ENCODE assay signal across 1 cellular context in genomic region chr11:2992234-2992999, GRCh38.
A peak's percentile ranks its signal among the peaks of the same experiment; 100 is the strongest.
TF ChIP-seq lines count a peak whose summit lies in the region.

A gene with protein sequence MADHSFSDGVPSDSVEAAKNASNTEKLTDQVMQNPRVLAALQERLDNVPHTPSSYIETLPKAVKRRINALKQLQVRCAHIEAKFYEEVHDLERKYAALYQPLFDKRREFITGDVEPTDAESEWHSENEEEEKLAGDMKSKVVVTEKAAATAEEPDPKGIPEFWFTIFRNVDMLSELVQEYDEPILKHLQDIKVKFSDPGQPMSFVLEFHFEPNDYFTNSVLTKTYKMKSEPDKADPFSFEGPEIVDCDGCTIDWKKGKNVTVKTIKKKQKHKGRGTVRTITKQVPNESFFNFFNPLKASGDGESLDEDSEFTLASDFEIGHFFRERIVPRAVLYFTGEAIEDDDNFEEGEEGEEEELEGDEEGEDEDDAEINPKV (minus strand): TSS chr11:2992329. CDS start chr11:2979220, 13,109 bp downstream.

TF ChIP-seq in K562, 482 proteins besides CTCF, POLR2A, EP300 and RAD21 (continued from another document and continues in another):
- TF ChIP-seq, protein P1, sequence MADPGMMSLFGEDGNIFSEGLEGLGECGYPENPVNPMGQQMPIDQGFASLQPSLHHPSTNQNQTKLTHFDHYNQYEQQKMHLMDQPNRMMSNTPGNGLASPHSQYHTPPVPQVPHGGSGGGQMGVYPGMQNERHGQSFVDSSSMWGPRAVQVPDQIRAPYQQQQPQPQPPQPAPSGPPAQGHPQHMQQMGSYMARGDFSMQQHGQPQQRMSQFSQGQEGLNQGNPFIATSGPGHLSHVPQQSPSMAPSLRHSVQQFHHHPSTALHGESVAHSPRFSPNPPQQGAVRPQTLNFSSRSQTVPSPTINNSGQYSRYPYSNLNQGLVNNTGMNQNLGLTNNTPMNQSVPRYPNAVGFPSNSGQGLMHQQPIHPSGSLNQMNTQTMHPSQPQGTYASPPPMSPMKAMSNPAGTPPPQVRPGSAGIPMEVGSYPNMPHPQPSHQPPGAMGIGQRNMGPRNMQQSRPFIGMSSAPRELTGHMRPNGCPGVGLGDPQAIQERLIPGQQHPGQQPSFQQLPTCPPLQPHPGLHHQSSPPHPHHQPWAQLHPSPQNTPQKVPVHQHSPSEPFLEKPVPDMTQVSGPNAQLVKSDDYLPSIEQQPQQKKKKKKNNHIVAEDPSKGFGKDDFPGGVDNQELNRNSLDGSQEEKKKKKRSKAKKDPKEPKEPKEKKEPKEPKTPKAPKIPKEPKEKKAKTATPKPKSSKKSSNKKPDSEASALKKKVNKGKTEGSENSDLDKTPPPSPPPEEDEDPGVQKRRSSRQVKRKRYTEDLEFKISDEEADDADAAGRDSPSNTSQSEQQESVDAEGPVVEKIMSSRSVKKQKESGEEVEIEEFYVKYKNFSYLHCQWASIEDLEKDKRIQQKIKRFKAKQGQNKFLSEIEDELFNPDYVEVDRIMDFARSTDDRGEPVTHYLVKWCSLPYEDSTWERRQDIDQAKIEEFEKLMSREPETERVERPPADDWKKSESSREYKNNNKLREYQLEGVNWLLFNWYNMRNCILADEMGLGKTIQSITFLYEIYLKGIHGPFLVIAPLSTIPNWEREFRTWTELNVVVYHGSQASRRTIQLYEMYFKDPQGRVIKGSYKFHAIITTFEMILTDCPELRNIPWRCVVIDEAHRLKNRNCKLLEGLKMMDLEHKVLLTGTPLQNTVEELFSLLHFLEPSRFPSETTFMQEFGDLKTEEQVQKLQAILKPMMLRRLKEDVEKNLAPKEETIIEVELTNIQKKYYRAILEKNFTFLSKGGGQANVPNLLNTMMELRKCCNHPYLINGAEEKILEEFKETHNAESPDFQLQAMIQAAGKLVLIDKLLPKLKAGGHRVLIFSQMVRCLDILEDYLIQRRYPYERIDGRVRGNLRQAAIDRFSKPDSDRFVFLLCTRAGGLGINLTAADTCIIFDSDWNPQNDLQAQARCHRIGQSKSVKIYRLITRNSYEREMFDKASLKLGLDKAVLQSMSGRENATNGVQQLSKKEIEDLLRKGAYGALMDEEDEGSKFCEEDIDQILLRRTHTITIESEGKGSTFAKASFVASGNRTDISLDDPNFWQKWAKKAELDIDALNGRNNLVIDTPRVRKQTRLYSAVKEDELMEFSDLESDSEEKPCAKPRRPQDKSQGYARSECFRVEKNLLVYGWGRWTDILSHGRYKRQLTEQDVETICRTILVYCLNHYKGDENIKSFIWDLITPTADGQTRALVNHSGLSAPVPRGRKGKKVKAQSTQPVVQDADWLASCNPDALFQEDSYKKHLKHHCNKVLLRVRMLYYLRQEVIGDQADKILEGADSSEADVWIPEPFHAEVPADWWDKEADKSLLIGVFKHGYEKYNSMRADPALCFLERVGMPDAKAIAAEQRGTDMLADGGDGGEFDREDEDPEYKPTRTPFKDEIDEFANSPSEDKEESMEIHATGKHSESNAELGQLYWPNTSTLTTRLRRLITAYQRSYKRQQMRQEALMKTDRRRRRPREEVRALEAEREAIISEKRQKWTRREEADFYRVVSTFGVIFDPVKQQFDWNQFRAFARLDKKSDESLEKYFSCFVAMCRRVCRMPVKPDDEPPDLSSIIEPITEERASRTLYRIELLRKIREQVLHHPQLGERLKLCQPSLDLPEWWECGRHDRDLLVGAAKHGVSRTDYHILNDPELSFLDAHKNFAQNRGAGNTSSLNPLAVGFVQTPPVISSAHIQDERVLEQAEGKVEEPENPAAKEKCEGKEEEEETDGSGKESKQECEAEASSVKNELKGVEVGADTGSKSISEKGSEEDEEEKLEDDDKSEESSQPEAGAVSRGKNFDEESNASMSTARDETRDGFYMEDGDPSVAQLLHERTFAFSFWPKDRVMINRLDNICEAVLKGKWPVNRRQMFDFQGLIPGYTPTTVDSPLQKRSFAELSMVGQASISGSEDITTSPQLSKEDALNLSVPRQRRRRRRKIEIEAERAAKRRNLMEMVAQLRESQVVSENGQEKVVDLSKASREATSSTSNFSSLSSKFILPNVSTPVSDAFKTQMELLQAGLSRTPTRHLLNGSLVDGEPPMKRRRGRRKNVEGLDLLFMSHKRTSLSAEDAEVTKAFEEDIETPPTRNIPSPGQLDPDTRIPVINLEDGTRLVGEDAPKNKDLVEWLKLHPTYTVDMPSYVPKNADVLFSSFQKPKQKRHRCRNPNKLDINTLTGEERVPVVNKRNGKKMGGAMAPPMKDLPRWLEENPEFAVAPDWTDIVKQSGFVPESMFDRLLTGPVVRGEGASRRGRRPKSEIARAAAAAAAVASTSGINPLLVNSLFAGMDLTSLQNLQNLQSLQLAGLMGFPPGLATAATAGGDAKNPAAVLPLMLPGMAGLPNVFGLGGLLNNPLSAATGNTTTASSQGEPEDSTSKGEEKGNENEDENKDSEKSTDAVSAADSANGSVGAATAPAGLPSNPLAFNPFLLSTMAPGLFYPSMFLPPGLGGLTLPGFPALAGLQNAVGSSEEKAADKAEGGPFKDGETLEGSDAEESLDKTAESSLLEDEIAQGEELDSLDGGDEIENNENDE (IDR thresholded peaks at IDR 0.05; ENCODE audit: low read depth, low read length) = no peak
- peak; percentile 82 for TF ChIP-seq MXI1 (IDR thresholded peaks at IDR 0.05; ENCODE audit: low read depth, low read length)
- no peak for TF ChIP-seq E2F8 (IDR thresholded peaks at IDR 0.05; ENCODE audit: low read depth, partially characterized antibody)
- TF ChIP-seq CHCHD3 (CRISPR knock-in tag; IDR thresholded peaks at IDR 0.05) = no peak
- TF ChIP-seq RB1 (IDR thresholded peaks at IDR 0.05; ENCODE audit: low read depth) = peak; percentile 24
- no peak for TF ChIP-seq ZNF121 (CRISPR knock-in tag; conservative IDR thresholded peaks at IDR 0.05)
- no peak for TF ChIP-seq HNRNPH1 (optimal IDR thresholded peaks at IDR 0.05; ENCODE audit: low read depth, low read length)
- peak; percentile 90 for TF ChIP-seq HNRNPLL (IDR thresholded peaks at IDR 0.05; ENCODE audit: low read depth, low read length, poor library complexity, severe bottlenecking)
- no peak for TF ChIP-seq ZNF57 (CRISPR knock-in tag; IDR thresholded peaks at IDR 0.05)
- TF ChIP-seq L3MBTL2 (IDR thresholded peaks at IDR 0.05) = peak; percentile 40
- peak; percentile 74 for TF ChIP-seq CREB1 (IDR thresholded peaks at IDR 0.05)
- peak; percentile 66 for TF ChIP-seq CREB1 (CRISPR knock-in tag; IDR thresholded peaks at IDR 0.05)
- no peak for TF ChIP-seq ARID2 (IDR thresholded peaks at IDR 0.05)
- TF ChIP-seq THAP7 (CRISPR knock-in tag; IDR thresholded peaks at IDR 0.05) = no peak
- TF ChIP-seq SMARCE1 (IDR thresholded peaks at IDR 0.05) = peak; percentile 53; the same call in 1 of the 2 replicates
- TF ChIP-seq SMC3 (conservative IDR thresholded peaks at IDR 0.05; ENCODE audit: insufficient read depth, low read depth, low read length) = no peak
- no peak for TF ChIP-seq DEAF1 (CRISPR knock-in tag; IDR thresholded peaks at IDR 0.05)
- 0 out of 2 replicates have a peak, but pooled peaks have one; percentile 15 for TF ChIP-seq ZBTB2 (IDR thresholded peaks at IDR 0.05)
- TF ChIP-seq ZNF184 (CRISPR knock-in tag; IDR thresholded peaks at IDR 0.05) = no peak
- peak; percentile 45; the same call in 1 of the 2 replicates for TF ChIP-seq MYNN (IDR thresholded peaks at IDR 0.05)
- TF ChIP-seq MYNN (CRISPR knock-in tag; IDR thresholded peaks at IDR 0.05) = no peak
- TF ChIP-seq ELF4 (CRISPR knock-in tag; IDR thresholded peaks at IDR 0.05) = no peak
- TF ChIP-seq ASH1L (IDR thresholded peaks at IDR 0.05; ENCODE audit: borderline replicate concordance, low read depth, partially characterized antibody) = peak; percentile 72
- no peak; the same call in 1 of the 2 replicates for TF ChIP-seq FOXM1 (IDR thresholded peaks at IDR 0.05; ENCODE audit: low read depth)
- TF ChIP-seq FOXM1 (CRISPR knock-in tag; IDR thresholded peaks at IDR 0.05; ENCODE audit: low read depth) = no peak
- no peak for TF ChIP-seq PRDM10 (IDR thresholded peaks at IDR 0.05; ENCODE audit: partially characterized antibody)
- peak; percentile 29 for TF ChIP-seq PCBP1 (IDR thresholded peaks at IDR 0.05; ENCODE audit: low read depth, low read length, poor library complexity, severe bottlenecking)
- TF ChIP-seq ZNF354B (CRISPR knock-in tag; IDR thresholded peaks at IDR 0.05) = no peak
- TF ChIP-seq, protein P2, sequence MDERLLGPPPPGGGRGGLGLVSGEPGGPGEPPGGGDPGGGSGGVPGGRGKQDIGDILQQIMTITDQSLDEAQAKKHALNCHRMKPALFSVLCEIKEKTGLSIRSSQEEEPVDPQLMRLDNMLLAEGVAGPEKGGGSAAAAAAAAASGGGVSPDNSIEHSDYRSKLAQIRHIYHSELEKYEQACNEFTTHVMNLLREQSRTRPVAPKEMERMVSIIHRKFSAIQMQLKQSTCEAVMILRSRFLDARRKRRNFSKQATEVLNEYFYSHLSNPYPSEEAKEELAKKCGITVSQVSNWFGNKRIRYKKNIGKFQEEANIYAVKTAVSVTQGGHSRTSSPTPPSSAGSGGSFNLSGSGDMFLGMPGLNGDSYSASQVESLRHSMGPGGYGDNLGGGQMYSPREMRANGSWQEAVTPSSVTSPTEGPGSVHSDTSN (CRISPR knock-in tag; IDR thresholded peaks at IDR 0.05; ENCODE audit: low read depth) = no peak
- TF ChIP-seq, protein P2 (tag; conservative IDR thresholded peaks at IDR 0.05; ENCODE audit: low read depth) = no peak
